ENCODE assay signal across 19 cellular contexts in the genomic region with DNA sequence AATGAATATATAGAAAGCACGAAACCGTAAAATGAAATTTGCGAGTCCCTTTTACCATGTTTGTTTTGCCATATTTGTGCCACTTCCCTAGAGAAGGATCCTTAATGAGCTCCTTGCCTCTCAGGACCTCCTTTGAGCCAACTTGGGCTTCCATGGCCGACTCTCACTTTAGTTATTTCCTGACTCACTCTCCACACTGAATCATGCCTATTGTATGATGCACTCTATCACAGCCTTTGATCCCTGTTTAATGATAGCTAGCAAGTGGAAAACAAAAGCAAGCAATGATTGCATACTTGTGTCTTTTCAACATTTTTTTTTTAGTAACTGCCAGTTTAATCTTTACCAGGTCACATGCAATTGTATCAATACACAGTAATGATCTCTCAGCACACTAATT.
DNase-seq lines count a peak whose midpoint lies in the region; ATAC-seq, FAIRE-seq and TF ChIP-seq lines count a peak whose summit lies in the region.
"Had no signal": no experiment of that assay in that cellular context is flagged by ENCODE, and none has a peak within 500 bp of the region (broad histone marks: within the 10 kb centered on the region; RNA-seq: fewer than 3 reads in every experiment).

No MANE protein-coding gene starts in this region.

- DNase-seq in GM23248 (peak; percentile 72), RWPE2 (ENCODE audit: low spot score) (no peak), fibroblast of lung (ENCODE audit: low read depth in 2 of 2) (peak; percentile 5 to 79), stromal cell of bone marrow (ENCODE audit: low read depth) (peak; percentile 31), kidney (no peak), lower leg skin (ENCODE audit: low spot score in 2 of 2) (no peak)
- DNase-seq: activated CD4-positive, alpha-beta memory T cell treated with anti-CD3 and anti-CD28 coated beads for 36 hours; body of pancreas; effector memory CD4-positive, alpha-beta T cell; heart left ventricle; left ventricle myocardium inferior; NCI-H1930; right cardiac atrium; SHP77; T-helper 9 cell had no signal

- H3K9ac ChIP-seq in GM23248 (no peak overlapping the region), fibroblast of lung (ENCODE audit: insufficient read depth, low read length) (no peak overlapping the region), kidney (ENCODE audit: low read length in 2 of 2) (no peak overlapping the region)
- H3K9ac ChIP-seq: KMS-11 had no signal

- intact Hi-C loops in kidney (cut with DNase I) (no loop called here), lower leg skin (cut with DNase I; ENCODE audit: low total_unique reads) (no loop called here)

- no peaks in the 10 kb centered on the region for H3K79me2 ChIP-seq in GM23248 (ENCODE audit: insufficient read depth)
- H3K79me2 ChIP-seq in fibroblast of lung (ENCODE audit: control insufficient read depth, insufficient read depth, low read length): no peaks in the 10 kb centered on the region

- TF ChIP-seq POLR2A in lower leg skin (IDR thresholded peaks at IDR 0.05): no peak

- no peak for FAIRE-seq in kidney (lab: Jason Lieb, UNC)

- TF ChIP-seq CTCF in RWPE2 (IDR thresholded peaks at IDR 0.05; ENCODE audit: poor library complexity, severe bottlenecking) (no peak), fibroblast of lung (conservative IDR thresholded peaks at IDR 0.05 in 1 of 2, IDR thresholded peaks at IDR 0.05 in 1 of 2; ENCODE audit: low read depth in 1 of 2, low read length in 2 of 2) (no peak), kidney (IDR thresholded peaks at IDR 0.05; ENCODE audit: borderline replicate concordance, extremely low read depth, insufficient read depth) (no peak), lower leg skin (IDR thresholded peaks at IDR 0.05) (no peak)

- H2AFZ ChIP-seq in GM23248: no peak overlapping the region
- no peak overlapping the region for H2AFZ ChIP-seq in fibroblast of lung (ENCODE audit: low read length)

- H3K27me3 ChIP-seq in GM23248 (replicated peaks; ENCODE audit: insufficient read depth): no peaks in the 10 kb centered on the region
- no peaks in the 10 kb centered on the region for H3K27me3 ChIP-seq in RWPE2 (ENCODE audit: insufficient read depth, poor library complexity, severe bottlenecking)
- H3K27me3 ChIP-seq in fibroblast of lung (ENCODE audit: control insufficient read depth, insufficient read depth, low read length): no peaks in the 10 kb centered on the region
- H3K27me3 ChIP-seq: body of pancreas, heart left ventricle had no signal

- H3K9me2 ChIP-seq in GM23248 (ENCODE audit: insufficient read depth): no peaks in the 10 kb centered on the region

- WGBS in GM23248 (ENCODE audit: low coverage in 1 of 2, low lambda C conversion rate in 2 of 2, missing lambda C conversion rate in 2 of 2), 2 experiments: 71 to 73% methylated on average over 4 of the region's 4 CpGs
- WGBS in lower leg skin, 2 donors: 83 to 84% methylated on average over 4 of the region's 4 CpGs

- H3K4me3 ChIP-seq in GM23248 (no peak overlapping the region), RWPE2 (ENCODE audit: severe bottlenecking) (no peak overlapping the region), fibroblast of lung (replicated peaks in 1 of 4; ENCODE audit: control extremely low read depth in 1 of 4, insufficient read depth in 1 of 4, low read depth in 3 of 4, low read length in 4 of 4) (no peak overlapping the region), kidney (ENCODE audit: low read length in 2 of 2) (no peak overlapping the region), lower leg skin (ENCODE audit: low read depth, poor library complexity, severe bottlenecking) (no peak overlapping the region)
- H3K4me3 ChIP-seq: body of pancreas, heart left ventricle, left ventricle myocardium inferior had no signal

- no peaks in the 10 kb centered on the region for H3K4me1 ChIP-seq in GM23248 (ENCODE audit: insufficient read depth)
- peaks cover 4% of the 10 kb centered on the region for H3K4me1 ChIP-seq in RWPE2 (ENCODE audit: insufficient read depth, poor library complexity, severe bottlenecking)
- no peaks in the 10 kb centered on the region for H3K4me1 ChIP-seq in fibroblast of lung (ENCODE audit: control insufficient read depth, extremely low read depth, insufficient read depth, low read length)
- no peaks in the 10 kb centered on the region for H3K4me1 ChIP-seq in kidney (ENCODE audit: control insufficient read depth in 1 of 2, insufficient read depth in 1 of 2, low read depth in 1 of 2, low read length in 2 of 2)
- H3K4me1 ChIP-seq: body of pancreas, heart left ventricle, left ventricle myocardium inferior had no signal

- H3K4me2 ChIP-seq in GM23248 (ENCODE audit: unreplicated experiment) (no peak overlapping the region), fibroblast of lung (ENCODE audit: extremely low read depth, insufficient read depth, low read length) (no peak overlapping the region)
- H3K4me2 ChIP-seq: KMS-11 had no signal

- H4K20me1 ChIP-seq in GM23248 (ENCODE audit: insufficient read depth): no peaks in the 10 kb centered on the region
- H4K20me1 ChIP-seq in fibroblast of lung (ENCODE audit: control insufficient read depth, extremely low read depth, insufficient read depth, low read length): no peaks in the 10 kb centered on the region

- H3K27ac ChIP-seq in GM23248 (no peak overlapping the region), RWPE2 (ENCODE audit: poor library complexity, severe bottlenecking) (no peak overlapping the region), fibroblast of lung (ENCODE audit: insufficient read depth, low read length) (no peak overlapping the region), kidney (ENCODE audit: low read depth in 2 of 2, low read length in 2 of 2) (no peak overlapping the region)
- H3K27ac ChIP-seq: body of pancreas, heart left ventricle, KMS-11, left ventricle myocardium inferior had no signal

- H3F3A ChIP-seq in GM23248 (ENCODE audit: insufficient read depth): no peaks in the 10 kb centered on the region

- ATAC-seq in RWPE2 (ENCODE audit: low read depth) (peak; percentile 94), HG03025 (IDR thresholded peaks at IDR 0.05; ENCODE audit: low FRiP score, unreplicated experiment) (no peak)
- ATAC-seq: activated T-helper 17 cell treated with anti-CD3 and anti-CD28 coated beads, Interleukin-2, amount 50 U/mL, for 72 hours; body of pancreas; heart left ventricle; natural killer cell treated with Interleukin-12 subunit alpha and Interleukin-12 subunit beta and Interleukin-15 and Interleukin-18, amount 100 ng/mL, for 72 hours; right cardiac atrium had no signal

- H3K9me3 ChIP-seq in GM23248 (ENCODE audit: low read depth) (no peaks in the 10 kb centered on the region), RWPE2 (ENCODE audit: severe bottlenecking) (peaks cover 3% of the 10 kb centered on the region), fibroblast of lung (ENCODE audit: control insufficient read depth, insufficient read depth, low read depth, low read length) (no peaks in the 10 kb centered on the region), kidney (ENCODE audit: control insufficient read depth in 1 of 2, low read length in 2 of 2) (no peaks in the 10 kb centered on the region)
- H3K9me3 ChIP-seq: body of pancreas had no signal

- in situ Hi-C loops in GM23248 (cut with MboI): no loop called here

- H3K36me3 ChIP-seq in GM23248 (ENCODE audit: low read depth) (no peaks in the 10 kb centered on the region), RWPE2 (ENCODE audit: low read depth) (no peaks in the 10 kb centered on the region), fibroblast of lung (ENCODE audit: control insufficient read depth, insufficient read depth, low read length) (no peaks in the 10 kb centered on the region), kidney (ENCODE audit: control insufficient read depth in 1 of 2, insufficient read depth in 2 of 2, low read length in 2 of 2) (no peaks in the 10 kb centered on the region)
- H3K36me3 ChIP-seq: heart left ventricle, left ventricle myocardium inferior had no signal

Comparison
In these comparisons a context has a peak if more than half of its experiments do, and no peak if none do; other contexts are left out.
1. DNase-seq: peak in GM23248 (single experiment), fibroblast of lung (2 of 2) and stromal cell of bone marrow (single experiment); none in RWPE2 (single experiment), kidney (single experiment) and lower leg skin (0 of 2).